In the genomic region with DNA sequence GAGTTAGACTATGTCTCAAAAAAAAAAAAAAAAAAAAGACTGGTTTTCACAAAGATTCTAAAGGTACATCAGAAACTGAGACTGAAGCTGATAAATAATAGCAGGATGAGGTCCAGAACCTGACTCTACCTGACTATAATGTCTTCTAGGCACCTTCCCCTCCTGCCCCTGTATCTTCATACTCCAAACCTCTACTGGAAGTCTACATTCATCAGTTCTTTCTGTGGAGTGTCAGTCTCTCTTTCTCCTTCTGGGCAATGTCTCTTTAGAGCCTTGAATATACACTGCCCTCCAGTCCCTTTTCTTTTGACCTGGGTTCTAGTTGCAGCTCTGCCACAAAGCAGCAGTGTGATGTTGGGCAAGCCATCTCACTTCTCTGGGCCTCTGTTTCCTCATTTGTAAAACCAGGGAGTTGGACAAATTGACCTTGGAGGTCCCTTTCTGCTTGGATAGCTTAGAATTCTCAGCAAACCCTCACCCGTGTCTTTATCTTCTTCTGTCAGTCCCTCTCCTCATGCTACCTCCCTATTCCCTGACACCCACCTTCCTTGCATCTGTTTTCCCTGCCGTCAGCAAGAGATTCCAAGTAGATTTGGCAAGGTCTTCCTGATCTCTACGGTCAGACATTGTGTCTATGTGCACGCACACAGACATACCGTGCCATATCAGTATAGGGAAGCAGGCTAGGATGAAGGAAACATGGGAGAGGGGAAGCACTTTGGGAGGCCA, we compare ENCODE assay signal across 18 cellular contexts. TPM values are rescaled to one million over a fixed set of nuclear protein-coding genes. Genes with fewer than 3 reads are reported as not detected.
"Had no signal": no experiment of that assay in that cellular context is flagged by ENCODE, and none has a peak within 500 bp of the region (broad histone marks: within the 10 kb centered on the region; RNA-seq: fewer than 3 reads in every experiment).

No MANE protein-coding gene starts in this region.

- H3K36me3 Mint-ChIP-seq: naive B cell had no signal

- DNase-seq: activated CD4-positive, alpha-beta T cell treated with anti-CD3 and anti-CD28 coated beads, Interleukin-2, amount 10 ng/mL, durations not matched to agents 7 days and 5 days; activated CD4-positive, CD25-positive, alpha-beta regulatory T cell; activated naive CD4-positive, alpha-beta T cell treated with anti-CD3 and anti-CD28 coated beads for 36 hours; activated naive CD8-positive, alpha-beta T cell treated with anti-CD3 and anti-CD28 coated beads, Interleukin-2, amount 50 U/mL, for 24 hours; activated T-cell treated with anti-CD3 and anti-CD28 coated beads, Interleukin-2, amount 50 U/mL, for 1 hour; aorta; cerebellar nuclear complex; head of caudate nucleus; left cardiac atrium; naive B cell; sigmoid colon; stimulated activated CD4-positive, alpha-beta T cell treated with anti-CD3 and anti-CD28 coated beads, Interleukin-2, amount 100 ng/mL, for 24 hours had no signal

- H3K9me3 Mint-ChIP-seq: activated CD4-positive, alpha-beta T cell treated with anti-CD3 and anti-CD28 coated beads, Interleukin-2, amount 10 ng/mL, durations not matched to agents 7 days and 5 days; activated naive CD4-positive, alpha-beta T cell treated with anti-CD3 and anti-CD28 coated beads for 36 hours; activated naive CD8-positive, alpha-beta T cell treated with anti-CD3 and anti-CD28 coated beads, Interleukin-2, amount 50 U/mL, for 24 hours; activated T-helper 2 cell treated with anti-CD3 and anti-CD28 coated beads, Interferon-gamma antibody, Interleukin-2, Interleukin-4, amounts not matched to agents 10 μg/mL and 5 μg/mL and 100 μg/mL, durations not matched to agents 14 hours and 24 hours and 36 hours; naive B cell; T-helper 1 cell treated with Interleukin-12 subunit alpha and Interleukin-12 subunit beta and Interleukin-4 antibody, amounts not matched to agents 30 μg/mL and 1 μg/mL, for 36 hours had no signal

- H3K27ac ChIP-seq: epithelial cell of prostate, sigmoid colon had no signal

- H3K9me3 ChIP-seq: sigmoid colon had no signal

- H3K4me3 Mint-ChIP-seq: activated CD4-positive, alpha-beta T cell treated with anti-CD3 and anti-CD28 coated beads, Interleukin-2, amount 10 ng/mL, durations not matched to agents 7 days and 5 days; activated naive CD4-positive, alpha-beta T cell treated with anti-CD3 and anti-CD28 coated beads for 36 hours; activated naive CD8-positive, alpha-beta T cell treated with anti-CD3 and anti-CD28 coated beads, Interleukin-2, amount 50 U/mL, for 24 hours; T-helper 1 cell treated with Interleukin-12 subunit alpha and Interleukin-12 subunit beta and Interleukin-4 antibody, amounts not matched to agents 30 μg/mL and 1 μg/mL, for 36 hours had no signal

- H3K4me3 ChIP-seq: lung, sigmoid colon had no signal

- ATAC-seq: activated naive CD8-positive, alpha-beta T cell treated with anti-CD3 and anti-CD28 coated beads, Interleukin-2, amount 50 U/mL, for 24 hours; left cardiac atrium had no signal

- H3K36me3 ChIP-seq: sigmoid colon had no signal

- H3K27ac Mint-ChIP-seq: activated CD4-positive, alpha-beta T cell treated with anti-CD3 and anti-CD28 coated beads, Interleukin-2, amount 10 ng/mL, durations not matched to agents 7 days and 5 days; activated naive CD4-positive, alpha-beta T cell treated with anti-CD3 and anti-CD28 coated beads for 36 hours; activated naive CD8-positive, alpha-beta T cell treated with anti-CD3 and anti-CD28 coated beads, Interleukin-2, amount 50 U/mL, for 24 hours; activated T-helper 2 cell treated with anti-CD3 and anti-CD28 coated beads, Interferon-gamma antibody, Interleukin-2, Interleukin-4, amounts not matched to agents 10 μg/mL and 5 μg/mL and 100 μg/mL, durations not matched to agents 14 hours and 24 hours and 36 hours; naive B cell; T-helper 1 cell treated with Interleukin-12 subunit alpha and Interleukin-12 subunit beta and Interleukin-4 antibody, amounts not matched to agents 30 μg/mL and 1 μg/mL, for 36 hours had no signal

RNA-seq across cellular contexts. Expression of gene NFE2, which starts 4.3 kb away (rescaled TPM):
- total RNA-seq: activated CD4-positive, alpha-beta T cell treated with anti-CD3 and anti-CD28 coated beads, Interleukin-2, amount 10 ng/mL, durations not matched to agents 7 days and 5 days; activated naive CD4-positive, alpha-beta T cell treated with anti-CD3 and anti-CD28 coated beads for 36 hours; activated T-helper 2 cell treated with anti-CD3 and anti-CD28 coated beads, Interferon-gamma antibody, Interleukin-2, Interleukin-4, amounts not matched to agents 10 μg/mL and 5 μg/mL and 100 μg/mL, durations not matched to agents 14 hours and 24 hours and 36 hours; dermis microvascular lymphatic vessel endothelial cell; pulmonary artery endothelial cell had no signal
